Comparison of ENCODE assay signal across 1 cellular context in the genomic region with DNA sequence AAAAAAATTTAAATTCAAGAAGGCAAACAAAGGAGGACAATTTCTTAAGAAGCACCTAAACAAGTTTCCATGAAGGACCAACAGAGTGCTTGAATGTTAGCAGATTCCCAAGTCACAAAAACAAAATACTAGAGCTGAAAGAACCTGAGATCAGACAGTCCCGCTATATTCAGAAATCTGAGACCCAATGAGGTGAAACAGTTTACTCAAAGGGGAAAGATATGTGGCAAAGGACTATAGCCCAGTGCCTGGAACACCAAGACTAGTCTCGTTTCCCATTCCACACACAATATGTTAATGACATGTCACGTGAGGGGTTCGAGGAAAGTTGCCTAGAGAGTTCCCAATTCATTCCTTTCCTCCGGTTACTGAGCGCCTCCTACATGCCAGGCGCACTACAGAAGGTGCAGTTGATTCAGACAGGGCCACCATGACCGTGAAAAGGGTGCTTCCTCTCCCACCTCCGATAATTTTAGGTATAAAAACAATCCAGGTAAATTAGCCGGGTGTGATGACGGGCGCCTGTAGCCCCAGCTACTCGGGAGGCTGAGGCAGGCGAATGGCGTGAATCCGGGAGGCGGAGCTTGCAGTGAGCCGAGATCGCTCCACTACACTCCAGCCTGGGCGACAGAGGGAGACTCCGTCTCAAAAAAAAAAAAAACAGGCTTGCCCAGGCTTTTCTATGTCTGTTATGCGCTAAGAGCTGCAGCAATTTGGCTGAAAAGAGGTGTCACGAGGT.
TF ChIP-seq lines count a peak whose summit lies in the region.

No MANE protein-coding gene starts in this region.

TF ChIP-seq in HCT116, 20 proteins besides CTCF, POLR2A, EP300 and RAD21 (continued from another document):
- TF ChIP-seq, protein P1, sequence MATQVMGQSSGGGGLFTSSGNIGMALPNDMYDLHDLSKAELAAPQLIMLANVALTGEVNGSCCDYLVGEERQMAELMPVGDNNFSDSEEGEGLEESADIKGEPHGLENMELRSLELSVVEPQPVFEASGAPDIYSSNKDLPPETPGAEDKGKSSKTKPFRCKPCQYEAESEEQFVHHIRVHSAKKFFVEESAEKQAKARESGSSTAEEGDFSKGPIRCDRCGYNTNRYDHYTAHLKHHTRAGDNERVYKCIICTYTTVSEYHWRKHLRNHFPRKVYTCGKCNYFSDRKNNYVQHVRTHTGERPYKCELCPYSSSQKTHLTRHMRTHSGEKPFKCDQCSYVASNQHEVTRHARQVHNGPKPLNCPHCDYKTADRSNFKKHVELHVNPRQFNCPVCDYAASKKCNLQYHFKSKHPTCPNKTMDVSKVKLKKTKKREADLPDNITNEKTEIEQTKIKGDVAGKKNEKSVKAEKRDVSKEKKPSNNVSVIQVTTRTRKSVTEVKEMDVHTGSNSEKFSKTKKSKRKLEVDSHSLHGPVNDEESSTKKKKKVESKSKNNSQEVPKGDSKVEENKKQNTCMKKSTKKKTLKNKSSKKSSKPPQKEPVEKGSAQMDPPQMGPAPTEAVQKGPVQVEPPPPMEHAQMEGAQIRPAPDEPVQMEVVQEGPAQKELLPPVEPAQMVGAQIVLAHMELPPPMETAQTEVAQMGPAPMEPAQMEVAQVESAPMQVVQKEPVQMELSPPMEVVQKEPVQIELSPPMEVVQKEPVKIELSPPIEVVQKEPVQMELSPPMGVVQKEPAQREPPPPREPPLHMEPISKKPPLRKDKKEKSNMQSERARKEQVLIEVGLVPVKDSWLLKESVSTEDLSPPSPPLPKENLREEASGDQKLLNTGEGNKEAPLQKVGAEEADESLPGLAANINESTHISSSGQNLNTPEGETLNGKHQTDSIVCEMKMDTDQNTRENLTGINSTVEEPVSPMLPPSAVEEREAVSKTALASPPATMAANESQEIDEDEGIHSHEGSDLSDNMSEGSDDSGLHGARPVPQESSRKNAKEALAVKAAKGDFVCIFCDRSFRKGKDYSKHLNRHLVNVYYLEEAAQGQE (IDR thresholded peaks at IDR 0.05; ENCODE audit: low read depth) = no peak
- peak; percentile 40 for TF ChIP-seq POLR2AphosphoS5 (IDR thresholded peaks at IDR 0.05; ENCODE audit: low read depth, low read length)
- TF ChIP-seq CBX3 (IDR thresholded peaks at IDR 0.05; ENCODE audit: low read depth) = peak; percentile 71; the same call in 1 of the 2 replicates
- TF ChIP-seq SP1 (IDR thresholded peaks at IDR 0.05; ENCODE audit: low read depth) = 0 out of 2 replicates have a peak, but pooled peaks have one; percentile 13
- no peak for TF ChIP-seq ELF1 (IDR thresholded peaks at IDR 0.05; ENCODE audit: borderline replicate concordance, low read depth)
- TF ChIP-seq, protein P2, sequence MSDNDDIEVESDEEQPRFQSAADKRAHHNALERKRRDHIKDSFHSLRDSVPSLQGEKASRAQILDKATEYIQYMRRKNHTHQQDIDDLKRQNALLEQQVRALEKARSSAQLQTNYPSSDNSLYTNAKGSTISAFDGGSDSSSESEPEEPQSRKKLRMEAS (IDR thresholded peaks at IDR 0.05) = peak; percentile 82
- TF ChIP-seq SIN3A (IDR thresholded peaks at IDR 0.05; ENCODE audit: low read depth) = peak; percentile 64; the same call in 1 of the 2 replicates
- peak; percentile 46 for TF ChIP-seq YY1 (IDR thresholded peaks at IDR 0.05; ENCODE audit: extremely low read depth, insufficient replicate concordance, low read depth, low read length)
